ENCODE assay signal across 31 cellular contexts in genomic region chr16:57562066-57562465, GRCh38. TPM values are rescaled to one million over a fixed set of nuclear protein-coding genes. Genes with fewer than 3 reads are reported as not detected.
A peak's percentile ranks its signal among the peaks of the same experiment; 100 is the strongest.
DNase-seq lines count a peak whose midpoint lies in the region; ATAC-seq, FAIRE-seq and TF ChIP-seq lines count a peak whose summit lies in the region.
"Had no signal": no experiment of that assay in that cellular context is flagged by ENCODE, and none has a peak within 500 bp of the region (broad histone marks: within the 10 kb centered on the region; RNA-seq: fewer than 3 reads in every experiment).

No MANE protein-coding gene starts in this region.

- 78% methylated on average over 4 of the region's 4 CpGs for WGBS in esophagus muscularis mucosa

- H3K9me3 ChIP-seq in RWPE2 (ENCODE audit: severe bottlenecking) = no peaks in the 10 kb centered on the region
- H3K9me3 ChIP-seq in kidney (ENCODE audit: control insufficient read depth in 1 of 2, low read length in 2 of 2) = peaks cover 0 to 10% of the 10 kb centered on the region in 2 donors
- peaks cover 0 to 8% (median 0%) of the 10 kb centered on the region in 4 donors for H3K9me3 ChIP-seq in esophagus muscularis mucosa
- H3K9me3 ChIP-seq: SK-N-SH had no signal

- no peak for FAIRE-seq in kidney (lab: Jason Lieb, UNC)
- FAIRE-seq: A204.1, GM12891, H54, HepG2, K562, RCC 7860 had no signal

- H3K36me3 ChIP-seq in RWPE2 (ENCODE audit: low read depth) = no peaks in the 10 kb centered on the region
- no peaks in the 10 kb centered on the region for H3K36me3 ChIP-seq in kidney (ENCODE audit: control insufficient read depth in 1 of 2, insufficient read depth in 2 of 2, low read length in 2 of 2)
- no peaks in the 10 kb centered on the region for H3K36me3 ChIP-seq in esophagus muscularis mucosa

- H3K27me3 Mint-ChIP-seq in osteocyte (ENCODE audit: unreplicated experiment) = peaks cover 33% of the 10 kb centered on the region

- H3K36me3 Mint-ChIP-seq in osteocyte (ENCODE audit: unreplicated experiment) = peaks cover 4% of the 10 kb centered on the region

- H3K27me3 ChIP-seq in RWPE2 (ENCODE audit: insufficient read depth, poor library complexity, severe bottlenecking) = peaks cover 2% of the 10 kb centered on the region
- peaks cover 0 to 47% (median 0%) of the 10 kb centered on the region in 4 donors for H3K27me3 ChIP-seq in esophagus muscularis mucosa

- H3K4me1 Mint-ChIP-seq in osteocyte (ENCODE audit: unreplicated experiment) = peaks cover 8% of the 10 kb centered on the region

- H3K4me3 Mint-ChIP-seq in osteocyte (ENCODE audit: unreplicated experiment) = no peak overlapping the region
- H3K4me3 Mint-ChIP-seq: CD4-positive, alpha-beta T cell had no signal

- H3K4me1 ChIP-seq in RWPE2 (ENCODE audit: insufficient read depth, poor library complexity, severe bottlenecking) (no peaks in the 10 kb centered on the region), kidney (ENCODE audit: control insufficient read depth in 1 of 2, insufficient read depth in 1 of 2, low read depth in 1 of 2, low read length in 2 of 2) (no peaks in the 10 kb centered on the region), esophagus muscularis mucosa (no peaks in the 10 kb centered on the region)

- ATAC-seq in RWPE2 (ENCODE audit: low read depth) (no peak), HG03457 (IDR thresholded peaks at IDR 0.05; ENCODE audit: unreplicated experiment) (no peak)
- ATAC-seq: K562 had no signal

- no peak overlapping the region for H3K27ac Mint-ChIP-seq in osteocyte (ENCODE audit: unreplicated experiment)
- H3K27ac Mint-ChIP-seq: CD4-positive, alpha-beta T cell had no signal

- TF ChIP-seq POLR2A in esophagus muscularis mucosa (IDR thresholded peaks at IDR 0.05; ENCODE audit: low read depth) = no peak

- intact Hi-C loops in kidney (cut with DNase I) = no loop called here
- intact Hi-C loops in esophagus muscularis mucosa (cut with DNase I) = no loop called here

- TF ChIP-seq EP300 in esophagus muscularis mucosa (IDR thresholded peaks at IDR 0.05) = no peak

- peak; percentile 4 for DNase-seq in AG20443 (ENCODE audit: low spot score)
- peak; percentile 24 for DNase-seq in RWPE2 (ENCODE audit: low spot score)
- peak; percentile 22 for DNase-seq in kidney
- peak; percentile 57 for DNase-seq in osteocyte (ENCODE audit: extremely low spot score, unreplicated experiment)
- no peak for DNase-seq in stimulated activated CD4-positive, alpha-beta T cell treated with anti-CD3 and anti-CD28 coated beads, Interleukin-12 subunit alpha, Interleukin-12 subunit beta, amount 100 ng/mL, for 4 hours
- no peak for DNase-seq in esophagus muscularis mucosa (ENCODE audit: extremely low spot score)
- DNase-seq: AML-193; CD4-positive, alpha-beta T cell; COR-L47; DMS53; Kasumi-1; NCI-H1092 treated with DMSO at 0.1 percent for 48 hours; NCI-H1436; NCI-H187; NCI-H2081 treated with DMSO at 0.1 percent for 48 hours; NCI-H2171 treated with DMSO at 0.1 percent for 48 hours; NCI-H345; NCI-H510A treated with DMSO at 0.1 percent for 48 hours; NCI-H774; SK-N-SH had no signal

- H3K9ac ChIP-seq in kidney (ENCODE audit: low read length in 2 of 2) = no peak overlapping the region
- H3K9ac ChIP-seq: BLaER1 treated with 17β-estradiol and CSF1 and Interleukin-3, amounts not matched to agents 10 nM and 100 nM; SK-N-SH had no signal

- H3K27ac ChIP-seq in RWPE2 (ENCODE audit: poor library complexity, severe bottlenecking) = no peak overlapping the region
- no peak overlapping the region for H3K27ac ChIP-seq in kidney (ENCODE audit: low read depth in 2 of 2, low read length in 2 of 2)
- no peak overlapping the region for H3K27ac ChIP-seq in esophagus muscularis mucosa (replicated peaks in 1 of 4)
- H3K27ac ChIP-seq: BLaER1 treated with 17β-estradiol and CSF1 and Interleukin-3, amounts not matched to agents 10 nM and 100 nM had no signal

- H3K9me3 Mint-ChIP-seq in osteocyte (ENCODE audit: unreplicated experiment) = peaks cover 14% of the 10 kb centered on the region

- H3K4me3 ChIP-seq in RWPE2 (ENCODE audit: severe bottlenecking) (no peak overlapping the region), kidney (ENCODE audit: low read length in 2 of 2) (no peak overlapping the region), esophagus muscularis mucosa (no peak overlapping the region)
- H3K4me3 ChIP-seq: BLaER1 treated with 17β-estradiol and CSF1 and Interleukin-3, amounts not matched to agents 10 nM and 100 nM; K562 had no signal

- TF ChIP-seq CTCF in RWPE2 (IDR thresholded peaks at IDR 0.05; ENCODE audit: poor library complexity, severe bottlenecking) (no peak), kidney (IDR thresholded peaks at IDR 0.05; ENCODE audit: borderline replicate concordance, extremely low read depth, insufficient read depth) (no peak), osteocyte (IDR thresholded peaks at IDR 0.05) (no peak), esophagus muscularis mucosa (IDR thresholded peaks at IDR 0.05) (no peak)

RNA-seq across cellular contexts. Expression of gene ADGRG5, which starts 19.6 kb away (rescaled TPM):
- total RNA-seq in kidney = 2.2 TPM
- polyA plus RNA-seq in kidney (ENCODE audit: insufficient read depth, low read depth, low replicate concordance) = 0.15 TPM
- total RNA-seq in osteocyte = not detected in 2 replicates
- total RNA-seq in esophagus muscularis mucosa = under 1 TPM in 3 of 4 donors, not detected in 1; under 0.01 to 0.34 (median 0.17) TPM
- total RNA-seq: Daoy, G401, HepG2 had no signal
- polyA plus RNA-seq: AG04450, HepG2 had no signal

RNA-seq across cellular contexts. Expression of gene CCDC102A, which starts 25.7 kb away (rescaled TPM):
- total RNA-seq in kidney (11.9 TPM), osteocyte (17.2 and 18.8 TPM in 2 replicates), esophagus muscularis mucosa (10 to 100 TPM; 22.7 to 54.9 (median 36.9) TPM)
- 5.7 TPM for polyA plus RNA-seq in kidney (ENCODE audit: insufficient read depth, low read depth, low replicate concordance)

Comparison
In these comparisons a context has a peak if more than half of its experiments do, and no peak if none do; other contexts are left out.
1. DNase-seq: peak in AG20443 (single experiment), RWPE2 (single experiment), kidney (single experiment) and osteocyte (single experiment); none in stimulated activated CD4-positive, alpha-beta T cell treated with anti-CD3 and anti-CD28 coated beads, Interleukin-12 subunit alpha, Interleukin-12 subunit beta, amount 100 ng/mL, for 4 hours (single experiment) and esophagus muscularis mucosa (single experiment).